In genomic region chr4:62402088-62402806, GRCh38 we compare ENCODE assay signal across 19 cellular contexts.
"Had no signal": no experiment of that assay in that cellular context is flagged by ENCODE, and none has a peak within 500 bp of the region (broad histone marks: within the 10 kb centered on the region; RNA-seq: fewer than 3 reads in every experiment).

No MANE protein-coding gene starts in this region.

- FAIRE-seq: astrocyte had no signal

- H3K27me3 ChIP-seq: cardiac muscle cell, dorsolateral prefrontal cortex, gastroesophageal sphincter, ovary, sigmoid colon, stomach, testis, upper lobe of right lung had no signal

- H3K36me3 ChIP-seq: cardiac muscle cell, gastroesophageal sphincter, ovary, sigmoid colon, stomach, upper lobe of right lung had no signal

- DNase-seq: activated CD4-positive, alpha-beta T cell treated with anti-CD3 and anti-CD28 coated beads for 1 hour; activated CD4-positive, alpha-beta T cell treated with anti-CD3 and anti-CD28 coated beads, Interleukin-2, amount 50 U/mL, for 4 hours; activated naive CD4-positive, alpha-beta T cell treated with anti-CD3 and anti-CD28 coated beads for 36 hours; activated naive CD8-positive, alpha-beta T cell treated with anti-CD3 and anti-CD28 coated beads, Interleukin-2, amount 50 U/mL, for 24 hours; activated T-cell treated with anti-CD3 and anti-CD28 coated beads, Interleukin-2, amount 50 U/mL, for 1 hour; dorsolateral prefrontal cortex; endodermal cell; erythroblast; left colon; ovary; sigmoid colon; stimulated activated CD4-positive, alpha-beta T cell treated with anti-CD3 and anti-CD28 coated beads, Interleukin-1b, Interleukin-23, amount 100 ng/mL, for 48 hours; stomach; testis; upper lobe of right lung had no signal

- ATAC-seq: activated naive CD8-positive, alpha-beta T cell treated with anti-CD3 and anti-CD28 coated beads, Interleukin-2, amount 50 U/mL, for 24 hours; gastroesophageal sphincter; left colon; upper lobe of right lung had no signal

- H3K4me3 ChIP-seq: cardiac muscle cell, dorsolateral prefrontal cortex, gastroesophageal sphincter, lung, ovary, sigmoid colon, stomach, testis, upper lobe of right lung had no signal
